Comparison of ENCODE assay signal across 16 cellular contexts in genomic region chr9:120500733-120501132, GRCh38.
DNase-seq lines count a peak whose midpoint lies in the region; ATAC-seq and TF ChIP-seq lines count a peak whose summit lies in the region.
"Had no signal": no experiment of that assay in that cellular context is flagged by ENCODE, and none has a peak within 500 bp of the region (broad histone marks: within the 10 kb centered on the region; RNA-seq: fewer than 3 reads in every experiment).

No MANE protein-coding gene starts in this region.

- H3K4me1 ChIP-seq in left lung, result peaks cover 0 to 3% of the 10 kb centered on the region in 2 donors
- H3K4me1 ChIP-seq in OCI-LY7 (ENCODE audit: insufficient read depth, low read length, poor library complexity, severe bottlenecking), result no peaks in the 10 kb centered on the region
- H3K4me1 ChIP-seq in effector memory CD4-positive, alpha-beta T cell (ENCODE audit: control insufficient read depth, insufficient read depth, low read length, poor library complexity, severe bottlenecking), result no peaks in the 10 kb centered on the region
- H3K4me1 ChIP-seq: BLaER1 treated with 17β-estradiol and CSF1 and Interleukin-3, amounts not matched to agents 10 nM and 100 nM; HAP-1 had no signal

- H4K20me1 ChIP-seq in OCI-LY7 (ENCODE audit: insufficient read depth, low read length), result no peaks in the 10 kb centered on the region
- H4K20me1 ChIP-seq: BLaER1 treated with 17β-estradiol and CSF1 and Interleukin-3, amounts not matched to agents 10 nM and 100 nM had no signal

- TF ChIP-seq CTCF in left lung (IDR thresholded peaks at IDR 0.05) (no peak), osteocyte (IDR thresholded peaks at IDR 0.05) (no peak), OCI-LY7 (conservative IDR thresholded peaks at IDR 0.05; ENCODE audit: low read length) (no peak)

- H3K27ac ChIP-seq in left lung (no peak overlapping the region), OCI-LY7 (ENCODE audit: low read depth, low read length, poor library complexity, severe bottlenecking) (no peak overlapping the region)
- H3K27ac ChIP-seq in effector memory CD4-positive, alpha-beta T cell (ENCODE audit: insufficient read depth, low read length, poor library complexity, severe bottlenecking), result no peak overlapping the region
- H3K27ac ChIP-seq: BLaER1 treated with 17β-estradiol and CSF1 and Interleukin-3, amounts not matched to agents 10 nM and 100 nM had no signal

- no peak for ATAC-seq in effector memory CD8-positive, alpha-beta T cell (replicated peaks)
- ATAC-seq in left lung (peak; percentile 64), HG02938 (IDR thresholded peaks at IDR 0.05; ENCODE audit: unreplicated experiment) (no peak)
- ATAC-seq: GM12878 had no signal

- no peaks in the 10 kb centered on the region for H3K9me3 Mint-ChIP-seq in effector memory CD8-positive, alpha-beta T cell
- H3K9me3 Mint-ChIP-seq in osteocyte (ENCODE audit: unreplicated experiment), result peaks cover 15% of the 10 kb centered on the region
- H3K9me3 Mint-ChIP-seq: CD8-positive, alpha-beta memory T cell had no signal

- no peak overlapping the region for H3K4me2 ChIP-seq in OCI-LY7 (ENCODE audit: low read length)
- H3K4me2 ChIP-seq: BLaER1 treated with 17β-estradiol and CSF1 and Interleukin-3, amounts not matched to agents 10 nM and 100 nM had no signal

- DNase-seq in effector memory CD8-positive, alpha-beta T cell, result no peak
- DNase-seq in left lung (no peak), osteocyte (ENCODE audit: extremely low spot score, unreplicated experiment) (no peak), OCI-LY7 (ENCODE audit: low spot score) (no peak)
- DNase-seq in effector memory CD4-positive, alpha-beta T cell, result no peak
- DNase-seq: CD8-positive, alpha-beta memory T cell; COR-L47; DMS 273 treated with DMSO at 0.1 percent for 48 hours; DMS53; DND-41; EL had no signal

- no peaks in the 10 kb centered on the region for H3K9me3 ChIP-seq in left lung
- no peaks in the 10 kb centered on the region for H3K9me3 ChIP-seq in OCI-LY7 (ENCODE audit: low read length)
- no peaks in the 10 kb centered on the region for H3K9me3 ChIP-seq in effector memory CD4-positive, alpha-beta T cell (ENCODE audit: control insufficient read depth, low read length)

- CTCF ChIA-PET in OCI-LY7 (lab: Charles Lee; ENCODE audit: unreplicated experiment), result no interaction called here

- no peaks in the 10 kb centered on the region for H3K27me3 ChIP-seq in left lung
- H3K27me3 ChIP-seq in effector memory CD4-positive, alpha-beta T cell (replicated peaks; ENCODE audit: control insufficient read depth, insufficient read depth, low read length, poor library complexity, severe bottlenecking), result no peaks in the 10 kb centered on the region
- H3K27me3 ChIP-seq: BLaER1 treated with 17β-estradiol and CSF1 and Interleukin-3, amounts not matched to agents 10 nM and 100 nM had no signal

- H3K36me3 ChIP-seq in left lung (peaks cover 0 to 27% of the 10 kb centered on the region in 2 donors), OCI-LY7 (ENCODE audit: insufficient read depth, low read length) (peaks cover 70% of the 10 kb centered on the region)
- H3K36me3 ChIP-seq in effector memory CD4-positive, alpha-beta T cell (ENCODE audit: control insufficient read depth, insufficient read depth, low read length), result peaks cover 14% of the 10 kb centered on the region

- H3K4me1 Mint-ChIP-seq in effector memory CD8-positive, alpha-beta T cell (ENCODE audit: low read depth in 2 of 2), result peaks cover 6 to 24% of the 10 kb centered on the region in 2 donors
- H3K4me1 Mint-ChIP-seq in osteocyte (ENCODE audit: unreplicated experiment), result peaks cover 12% of the 10 kb centered on the region
- H3K4me1 Mint-ChIP-seq: B cell had no signal

- POLR2A ChIA-PET in OCI-LY7 (lab: Charles Lee), result interaction anchor here (0.6 kb wide), 1 partner anchor 285 kb away, joined by 3 read pairs; no protein-coding TSS in a partner anchor

- intact Hi-C loops in left lung (cut with DNase I), result no loop called here
- intact Hi-C loops in OCI-LY7 (cut with micrococcal nuclease; ENCODE audit: unreplicated experiment), result no loop called here

- no peaks in the 10 kb centered on the region for H3K27me3 Mint-ChIP-seq in effector memory CD8-positive, alpha-beta T cell
- no peaks in the 10 kb centered on the region for H3K27me3 Mint-ChIP-seq in osteocyte (ENCODE audit: unreplicated experiment)
- H3K27me3 Mint-ChIP-seq: B cell; CD8-positive, alpha-beta memory T cell had no signal

- no peak overlapping the region for H3K4me3 Mint-ChIP-seq in effector memory CD8-positive, alpha-beta T cell
- H3K4me3 Mint-ChIP-seq in osteocyte (ENCODE audit: unreplicated experiment), result no peak overlapping the region
- H3K4me3 Mint-ChIP-seq: B cell; CD8-positive, alpha-beta memory T cell had no signal

- H3K36me3 Mint-ChIP-seq in effector memory CD8-positive, alpha-beta T cell (ENCODE audit: insufficient read depth), result peaks cover 2% of the 10 kb centered on the region
- peaks cover 27% of the 10 kb centered on the region for H3K36me3 Mint-ChIP-seq in osteocyte (ENCODE audit: unreplicated experiment)

- no peaks in the 10 kb centered on the region for H3K79me2 ChIP-seq in OCI-LY7 (ENCODE audit: insufficient read depth, low read depth, low read length)

- H3K4me3 ChIP-seq in left lung (no peak overlapping the region), OCI-LY7 (ENCODE audit: low read depth, low read length, poor library complexity, severe bottlenecking) (no peak overlapping the region)
- no peak overlapping the region for H3K4me3 ChIP-seq in effector memory CD4-positive, alpha-beta T cell (ENCODE audit: insufficient read depth, low read depth, low read length, poor library complexity, severe bottlenecking)
- H3K4me3 ChIP-seq: BLaER1 treated with 17β-estradiol and CSF1 and Interleukin-3, amounts not matched to agents 10 nM and 100 nM; GM12878; HAP-1 had no signal

- H3K27ac Mint-ChIP-seq in effector memory CD8-positive, alpha-beta T cell, result peak overlapping the region; percentile 2 to 61
- peak overlapping the region; percentile 39 for H3K27ac Mint-ChIP-seq in osteocyte (ENCODE audit: unreplicated experiment)
- H3K27ac Mint-ChIP-seq: B cell had no signal

- no peaks in the 10 kb centered on the region for H3K9me2 ChIP-seq in OCI-LY7 (ENCODE audit: insufficient read depth, low read length)

- BruUV-seq in OCI-LY7 (replicated peaks; lab: Mats Ljungman, UMichigan), result no TSS peak

- H2AFZ ChIP-seq in OCI-LY7 (ENCODE audit: low read length), result no peak overlapping the region
